ENCODE assay signal across 8 cellular contexts in the genomic region with DNA sequence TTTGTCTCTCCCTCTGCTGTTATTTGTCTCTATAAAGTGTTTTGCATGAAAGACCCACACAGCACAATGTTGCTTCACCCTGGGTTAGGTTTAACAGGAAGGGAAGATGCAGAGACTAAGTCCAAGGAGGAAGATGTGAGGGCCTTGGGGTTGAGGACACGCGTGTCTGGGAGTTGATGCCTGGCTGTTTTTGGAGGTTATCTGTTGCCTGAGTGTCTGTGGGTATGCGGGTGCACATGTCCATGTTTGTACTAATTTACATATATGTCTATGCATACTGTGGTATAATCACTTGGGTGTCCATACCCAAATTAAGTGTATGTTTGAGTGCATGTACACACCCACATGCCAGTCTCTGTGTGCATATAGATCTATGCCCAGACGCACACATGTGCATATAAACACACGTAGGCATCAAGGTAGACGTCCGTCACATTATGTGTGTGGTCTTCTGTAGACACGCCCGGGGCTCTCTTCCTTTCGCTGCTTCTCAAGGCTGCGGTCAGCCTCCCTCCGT. TPM values are rescaled to one million over a fixed set of nuclear protein-coding genes. Genes with fewer than 3 reads are reported as not detected.
DNase-seq lines count a peak whose midpoint lies in the region; ATAC-seq, FAIRE-seq and TF ChIP-seq lines count a peak whose summit lies in the region.

No MANE protein-coding gene starts in this region.

- 23% methylated on average over 12 of the region's 12 CpGs for WGBS in GM12878 (ENCODE audit: insufficient coverage, insufficient replicate concordance, low lambda C conversion rate, missing lambda C conversion rate)
- WGBS in urinary bladder = 19% methylated on average over 12 of the region's 12 CpGs

- POLR2A ChIA-PET in GM12878 (lab: Charles Lee) = interaction anchor here (0.5 to 1.2 kb wide), 3 partner anchors 66 to 965 kb away, joined by 3 read pairs; no protein-coding TSS in a partner anchor

- no peak overlapping the region for H3K9ac ChIP-seq in GM12878 (ENCODE audit: control insufficient read depth, insufficient read depth, low read length)

- CTCF ChIA-PET in GM12878 (lab: Yijun Ruan, JAX) = interaction anchor here (0.7 kb wide), 1 partner anchor 10 kb away, joined by 4 read pairs; no protein-coding TSS in a partner anchor

- SMC1A ChIA-PET in GM12878 (lab: Charles Lee; ENCODE audit: uncharacterized antibody, unreplicated experiment) = no interaction called here

- H3K4me2 ChIP-seq in GM12878 (ENCODE audit: control insufficient read depth, insufficient read depth) = peak overlapping the region; percentile 84

- no peaks in the 10 kb centered on the region for H4K20me1 ChIP-seq in GM12878 (ENCODE audit: control insufficient read depth, insufficient read depth)

- peak; percentile 3 for ATAC-seq in HG03097 (IDR thresholded peaks at IDR 0.05; ENCODE audit: low FRiP score, unreplicated experiment)
- ATAC-seq in GM12878 = peak; percentile 19
- ATAC-seq in memory B cell (ENCODE audit: low read depth) = no peak

- no peak for TF ChIP-seq EP300 in GM12878 (IDR thresholded peaks at IDR 0.05; ENCODE audit: borderline replicate concordance in 1 of 2, control insufficient read depth in 1 of 2, low read depth in 2 of 2, low read length in 2 of 2)

- no peak overlapping the region for H2AFZ ChIP-seq in GM12878 (ENCODE audit: control insufficient read depth, low read depth, low read length)

- no peaks in the 10 kb centered on the region for H3K9me3 ChIP-seq in GM12878 (replicated peaks; ENCODE audit: control insufficient read depth, insufficient read depth, low read length)

- RAD21 ChIA-PET in GM12878 (lab: Charles Lee; ENCODE audit: unreplicated experiment) = no interaction called here

- no peaks in the 10 kb centered on the region for H3K79me2 ChIP-seq in GM12878 (ENCODE audit: control insufficient read depth, insufficient read depth, low read length)

- H3K4me3 Mint-ChIP-seq in memory B cell = peak overlapping the region; percentile 75

- no TSS peak for BruUV-seq in GM12878 (replicated peaks; lab: Mats Ljungman, UMichigan)

- no peaks in the 10 kb centered on the region for H3K9me3 Mint-ChIP-seq in memory B cell

- TF ChIP-seq CTCF in C4-2B (conservative IDR thresholded peaks at IDR 0.05) (no peak), GM12878 (IDR thresholded peaks at IDR 0.05 in 2 of 3, conservative IDR thresholded peaks at IDR 0.05 in 1 of 3; ENCODE audit: control insufficient read depth in 2 of 3, extremely low read depth in 1 of 3, insufficient read depth in 1 of 3, low read depth in 3 of 3, low read length in 3 of 3) (no peak)

- no peaks in the 10 kb centered on the region for H3K36me3 Mint-ChIP-seq in memory B cell

- H3K27me3 ChIP-seq in GM12878 (replicated peaks in 1 of 2; ENCODE audit: control insufficient read depth in 2 of 2, insufficient read depth in 2 of 2, low read length in 1 of 2) = peaks cover 0 to 4% of the 10 kb centered on the region in 2 experiments; a peak in 2 of 4 replicates

- H3K4me1 ChIP-seq in GM12878 (ENCODE audit: control insufficient read depth, insufficient read depth, low read length) (peaks cover 36% of the 10 kb centered on the region), urinary bladder (ENCODE audit: insufficient read depth) (no peaks in the 10 kb centered on the region)

- no peak overlapping the region for H3K27ac Mint-ChIP-seq in memory B cell

- TF ChIP-seq POLR2A in GM12878 (IDR thresholded peaks at IDR 0.05; ENCODE audit: low read depth, low read length) (no peak), erythroblast (IDR thresholded peaks at IDR 0.05; ENCODE audit: low read length) (no peak)

- H3K4me3 ChIP-seq in GM12878 (peak overlapping the region; percentile 35; the same call in 1 of the 2 replicates), urinary bladder (ENCODE audit: low read depth, low read length) (peak overlapping the region; percentile 49)

- H3K27me3 Mint-ChIP-seq in memory B cell = peaks cover 24% of the 10 kb centered on the region

- FAIRE-seq in GM12878 (lab: Jason Lieb, UNC) = no peak

- H3K36me3 ChIP-seq in GM12878 (ENCODE audit: control insufficient read depth in 2 of 2, insufficient read depth in 2 of 2, low read length in 1 of 2) = no peaks in the 10 kb centered on the region
- no peaks in the 10 kb centered on the region for H3K36me3 ChIP-seq in urinary bladder (ENCODE audit: insufficient read depth)

- no peak for DNase-seq in GM12878 (ENCODE audit: low read depth, low spot score)
- DNase-seq in memory B cell (ENCODE audit: low spot score in 2 of 2) = no peak
- DNase-seq in effector CD8-positive, alpha-beta T cell (lab: John Stamatoyannopoulos, UW) = no peak
- DNase-seq in erythroblast (lab: John Stamatoyannopoulos, UW) = no peak
- DNase-seq in NOMO-1 treated with DMSO at 0.1 percent for 48 hours (lab: John Stamatoyannopoulos, UW; ENCODE audit: unreplicated experiment) = no peak

- H3K4me1 Mint-ChIP-seq in memory B cell = peaks cover 33% of the 10 kb centered on the region

- H3K27ac ChIP-seq in C4-2B = peak overlapping the region; percentile 46; the same call in 1 of the 2 replicates
- H3K27ac ChIP-seq in GM12878 (ENCODE audit: control insufficient read depth, insufficient read depth) = no peak overlapping the region
- H3K27ac ChIP-seq in urinary bladder (ENCODE audit: low read depth) = peak overlapping the region; percentile 42

- intact Hi-C loops in GM12878 (cut with micrococcal nuclease; ENCODE audit: unreplicated experiment) = no loop called here

- in situ Hi-C loops in GM12878 (cut with MboI) = no loop called here

- no peak for TF ChIP-seq RAD21 in GM12878 (IDR thresholded peaks at IDR 0.05; ENCODE audit: insufficient read depth, low read depth, low read length)

TF ChIP-seq in GM12878, 131 proteins besides CTCF, POLR2A, EP300 and RAD21:
- no peak for TF ChIP-seq ZNF384 (IDR thresholded peaks at IDR 0.05; ENCODE audit: borderline replicate concordance, low read depth, low read length)
- no peak for TF ChIP-seq TCF7 (IDR thresholded peaks at IDR 0.05; ENCODE audit: borderline replicate concordance)
- TF ChIP-seq ZSCAN29 (IDR thresholded peaks at IDR 0.05) = no peak
- TF ChIP-seq, protein P1, sequence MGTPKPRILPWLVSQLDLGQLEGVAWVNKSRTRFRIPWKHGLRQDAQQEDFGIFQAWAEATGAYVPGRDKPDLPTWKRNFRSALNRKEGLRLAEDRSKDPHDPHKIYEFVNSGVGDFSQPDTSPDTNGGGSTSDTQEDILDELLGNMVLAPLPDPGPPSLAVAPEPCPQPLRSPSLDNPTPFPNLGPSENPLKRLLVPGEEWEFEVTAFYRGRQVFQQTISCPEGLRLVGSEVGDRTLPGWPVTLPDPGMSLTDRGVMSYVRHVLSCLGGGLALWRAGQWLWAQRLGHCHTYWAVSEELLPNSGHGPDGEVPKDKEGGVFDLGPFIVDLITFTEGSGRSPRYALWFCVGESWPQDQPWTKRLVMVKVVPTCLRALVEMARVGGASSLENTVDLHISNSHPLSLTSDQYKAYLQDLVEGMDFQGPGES (IDR thresholded peaks at IDR 0.05) = no peak
- TF ChIP-seq MYB (IDR thresholded peaks at IDR 0.05; ENCODE audit: borderline replicate concordance, low read depth, low read length) = no peak
- TF ChIP-seq SMARCA5 (IDR thresholded peaks at IDR 0.05) = no peak
TF ChIP-seq in GM12878: peak in this region for 0.

RNA-seq across cellular contexts. Expression of a gene that starts 1.0 kb away (rescaled TPM):
- total RNA-seq in GM12878 (2013; cell fraction: nucleolus; rRNA removed) = 0.58 and 0.88 TPM in 2 replicates
- 0.23 TPM in 1 of 2 replicates, not detected in the other for total RNA-seq in GM12878 (2014; rRNA removed)
- total RNA-seq in GM12878 (2014; rRNA removed; fragmentation: Illumina TruSeq; extraction: Trizol) = 0.09 and 0.22 TPM in 2 replicates
- total RNA-seq in GM12878 (2021) = 0.19 and 0.21 TPM in 2 replicates
- polyA plus RNA-seq in GM12878 (2011; ENCODE audit: low read depth) = not detected
- 0.35 and 0.38 TPM in 2 replicates for polyA plus RNA-seq in GM12878 (2011; rRNA removed)
- polyA plus RNA-seq in GM12878 (2011; cell fraction: cytosol; rRNA removed) = 0.64 and 0.70 TPM in 2 replicates
- 1.0 and 1.1 TPM in 2 replicates for polyA plus RNA-seq in GM12878 (2011; cell fraction: nucleus; rRNA removed)
- polyA plus RNA-seq in GM12878 (2012) = 0.16 and 0.29 TPM in 2 replicates
- polyA plus RNA-seq in GM12878 (2014; fragmentation: Illumina TruSeq; extraction: Trizol) = 0.12 TPM in 1 of 2 replicates, not detected in the other
- polyA plus RNA-seq in GM12878 (2014; fragmentation: Nextera tagmentation; extraction: Ambion mirVana) = not detected
- 0.18 and 0.56 TPM in 2 replicates for polyA plus RNA-seq in GM12878 (2014; rRNA removed)
- under 1 TPM in 1 of 2 experiments, not detected in 1; 0.15 TPM for polyA plus RNA-seq in GM12878 (2016; fragmentation: Nextera tagmentation; extraction: Ambion mirVana)
- 0.46 and 0.80 TPM in 2 replicates for polyA minus RNA-seq in GM12878 (2011; rRNA and poly(A)+ RNA removed)
- 0.62 TPM in 1 of 2 replicates, not detected in the other for polyA minus RNA-seq in GM12878 (2011; cell fraction: cytosol; rRNA and poly(A)+ RNA removed)
- polyA minus RNA-seq in GM12878 (2011; cell fraction: nucleus; rRNA and poly(A)+ RNA removed) = 0.24 and 0.29 TPM in 2 replicates
- total RNA-seq in urinary bladder = 18.2 TPM
- polyA plus RNA-seq in urinary bladder = 26.4 TPM

Comparison
In these comparisons a context has a peak if more than half of its experiments do, and no peak if none do; other contexts are left out.
1. RNA of a gene that starts 1.0 kb away (total RNA-seq): 18.2 TPM in urinary bladder (single experiment); 0.09 to 0.88 TPM in GM12878; every median in the first group is over 10 times any median in the second.